19 cellular contexts compared by ENCODE assay signal in the genomic region with DNA sequence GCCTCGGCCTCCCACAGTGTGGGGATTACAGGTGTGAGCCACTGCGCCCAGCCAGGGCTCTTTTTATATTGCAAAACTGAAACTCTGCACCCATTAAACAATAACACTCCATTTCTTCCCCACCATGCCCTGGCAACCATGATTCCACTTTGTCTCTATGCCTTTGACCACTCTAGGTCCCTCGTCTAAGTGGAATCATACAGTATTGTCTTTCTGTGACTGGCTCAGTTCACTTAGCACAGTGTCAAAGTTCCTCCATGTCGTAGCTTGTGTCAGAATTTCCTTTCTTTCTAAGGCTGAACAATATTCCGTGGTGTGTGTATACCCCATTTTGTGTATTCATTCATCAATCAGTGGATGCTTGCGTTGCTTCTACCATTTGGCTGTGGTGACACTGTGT.
"Had no signal": no experiment of that assay in that cellular context is flagged by ENCODE, and none has a peak within 500 bp of the region (broad histone marks: within the 10 kb centered on the region; RNA-seq: fewer than 3 reads in every experiment).

No MANE protein-coding gene starts in this region.

- ATAC-seq: activated naive CD8-positive, alpha-beta T cell treated with anti-CD3 and anti-CD28 coated beads, Interleukin-2, amount 50 U/mL, for 24 hours; activated T-cell treated with anti-CD3 and anti-CD28 coated beads, Interleukin-2, amount 50 U/mL, for 72 hours; heart left ventricle; left colon; lower lobe of right lung; mucosa of descending colon; stimulated activated naive CD8-positive, alpha-beta T cell treated with anti-CD3 and anti-CD28 coated beads, Interleukin-15, Interleukin-2, amounts not matched to agents 100 U/mL and 50 U/mL, for 24 hours had no signal

- H3K4me3 ChIP-seq: heart left ventricle, lower lobe of right lung, mucosa of descending colon had no signal

- H3K27me3 ChIP-seq: heart left ventricle had no signal

- H3K27ac ChIP-seq: epithelial cell of prostate, lower lobe of right lung had no signal

- FAIRE-seq: islet of Langerhans had no signal

- H3K36me3 ChIP-seq: lower lobe of right lung had no signal

- DNase-seq: activated CD4-positive, alpha-beta T cell treated with anti-CD3 and anti-CD28 coated beads for 4 hours; activated CD4-positive, alpha-beta T cell treated with anti-CD3 and anti-CD28 coated beads, Interleukin-2, amount 50 U/mL, for 48 hours; activated CD4-positive, CD25-positive, alpha-beta regulatory T cell; activated CD8-positive, alpha-beta memory T cell treated with anti-CD3 and anti-CD28 coated beads, Interleukin-2, amount 50 U/mL, for 48 hours; activated gamma-delta T cell; activated naive CD4-positive, alpha-beta T cell treated with anti-CD3 and anti-CD28 coated beads, Interleukin-2, amount 50 U/mL, for 16 hours; activated naive CD8-positive, alpha-beta T cell treated with anti-CD3 and anti-CD28 coated beads, Interleukin-2, amount 50 U/mL, for 24 hours; activated T-cell treated with anti-CD3 and anti-CD28 coated beads, Interleukin-2, amount 50 U/mL, for 72 hours; heart left ventricle; left colon; lower lobe of right lung; mesendoderm; mucosa of descending colon; occipital lobe; stimulated activated CD4-positive, alpha-beta T cell treated with anti-CD3 and anti-CD28 coated beads, Interleukin-4, amount 100 ng/mL, for 4 hours; stimulated activated naive CD8-positive, alpha-beta T cell treated with anti-CD3 and anti-CD28 coated beads, Interleukin-15, Interleukin-2, amounts not matched to agents 100 U/mL and 50 U/mL, for 24 hours; T1000 had no signal

- H3K9me3 ChIP-seq: heart left ventricle, lower lobe of right lung, mucosa of descending colon had no signal
